Comparison of ENCODE assay signal across 25 cellular contexts in genomic region chr2:43035922-43036321, GRCh38.
DNase-seq lines count a peak whose midpoint lies in the region; ATAC-seq and TF ChIP-seq lines count a peak whose summit lies in the region.
"Had no signal": no experiment of that assay in that cellular context is flagged by ENCODE, and none has a peak within 500 bp of the region (broad histone marks: within the 10 kb centered on the region; RNA-seq: fewer than 3 reads in every experiment).

No MANE protein-coding gene starts in this region.

- no peaks in the 10 kb centered on the region for H4K20me1 ChIP-seq in SK-N-SH (ENCODE audit: insufficient read depth)

- POLR2A ChIA-PET in SK-N-SH (lab: Yijun Ruan, JAX) (no interaction called here), Caco-2 (lab: Charles Lee) (no interaction called here)

- no peak overlapping the region for H3K9ac ChIP-seq in SK-N-SH
- H3K9ac ChIP-seq in endodermal cell (ENCODE audit: extremely low read depth, low read length, poor library complexity, severe bottlenecking) = no peak overlapping the region
- H3K9ac ChIP-seq: GM23248, KMS-11 had no signal

- no peak overlapping the region for H3K4me3 Mint-ChIP-seq in endodermal cell
- H3K4me3 Mint-ChIP-seq in neural crest cell = no peak overlapping the region
- H3K4me3 Mint-ChIP-seq in Caco-2 (ENCODE audit: unreplicated experiment) = no peak overlapping the region
- H3K4me3 Mint-ChIP-seq: CD14-positive monocyte, H9 had no signal

- TF ChIP-seq CTCF in SK-N-SH (IDR thresholded peaks at IDR 0.05) (peak; percentile 24; the same call in 1 of the 2 replicates), endodermal cell (conservative IDR thresholded peaks at IDR 0.05) (peak; percentile 24), neural crest cell (conservative IDR thresholded peaks at IDR 0.05) (peak; percentile 44), Caco-2 (IDR thresholded peaks at IDR 0.05; ENCODE audit: insufficient read depth in 1 of 2, low read depth in 1 of 2, low read length in 1 of 2, severe bottlenecking in 1 of 2, unreplicated experiment in 1 of 2) (no peak), GM20000 (IDR thresholded peaks at IDR 0.05; ENCODE audit: extremely low read depth, missing control alignments) (no peak)

- H3K36me3 Mint-ChIP-seq in endodermal cell (ENCODE audit: low read depth) (no peaks in the 10 kb centered on the region), neural crest cell (ENCODE audit: low read depth) (no peaks in the 10 kb centered on the region), Caco-2 (ENCODE audit: insufficient read depth, unreplicated experiment) (peaks cover 7% of the 10 kb centered on the region)

- H3K4me1 ChIP-seq in SK-N-SH (ENCODE audit: control insufficient read depth in 1 of 2, insufficient read depth in 2 of 2, low read depth in 1 of 2, low read length in 1 of 2) (peaks cover 17 to 23% of the 10 kb centered on the region in 2 experiments; a peak in 3 of 4 replicates), endodermal cell (ENCODE audit: control insufficient read depth, insufficient read depth, low read length) (no peaks in the 10 kb centered on the region), Caco-2 (peaks cover 55% of the 10 kb centered on the region)

- H3K9me2 ChIP-seq in SK-N-SH = no peaks in the 10 kb centered on the region

- H3K27ac ChIP-seq in SK-N-SH (ENCODE audit: low read depth in 2 of 2, low read length in 1 of 2) = no peak overlapping the region
- H3K27ac ChIP-seq in endodermal cell (ENCODE audit: low read depth, low read length) = no peak overlapping the region
- H3K27ac ChIP-seq: 22Rv1, GM23248, HL-60, KMS-11 had no signal

- DNase-seq in SK-N-SH (no peak), endodermal cell (no peak), neural crest cell (ENCODE audit: low read depth, low spot score) (no peak), superior temporal gyrus (ENCODE audit: extremely low spot score) (no peak), Caco-2 (no peak), cortex of kidney (lab: John Stamatoyannopoulos, UW) (no peak), GM20000 (ENCODE audit: low spot score) (no peak)
- DNase-seq: DMS 273 treated with DMSO at 0.1 percent for 48 hours, DMS79 treated with DMSO at 0.1 percent for 48 hours, GM23248, H9, IMR-90, NCI-H1105, NCI-H146, NCI-H2029, NCI-H226, NCI-H510A treated with DMSO at 0.1 percent for 48 hours, NCI-H748 treated with DMSO at 0.1 percent for 48 hours, SIG-M5 had no signal

- CTCF ChIA-PET in SK-N-SH (lab: Yijun Ruan, JAX) (interaction anchor here (1.4 to 3.9 kb wide), 3 partner anchors 9 to 38 kb away, joined by 5 to 21 read pairs (median 7); no protein-coding TSS in a partner anchor), Caco-2 (lab: Charles Lee) (no interaction called here)

- BruUV-seq in Caco-2 (replicated peaks; lab: Mats Ljungman, UMichigan) = no TSS peak

- no peak for ATAC-seq in SK-N-SH treated with all-trans-retinoic acid at 6 μM for 48 hours
- ATAC-seq: GM12878 had no signal

- H3K27me3 ChIP-seq in SK-N-SH (ENCODE audit: insufficient read depth) (no peaks in the 10 kb centered on the region), endodermal cell (ENCODE audit: control insufficient read depth, insufficient read depth, low read length, poor library complexity, severe bottlenecking) (no peaks in the 10 kb centered on the region), Caco-2 (replicated peaks; ENCODE audit: control insufficient read depth, insufficient read depth, low read length) (no peaks in the 10 kb centered on the region)

- no peak overlapping the region for H3K27ac Mint-ChIP-seq in endodermal cell
- H3K27ac Mint-ChIP-seq in neural crest cell (ENCODE audit: unreplicated experiment) = no peak overlapping the region
- H3K27ac Mint-ChIP-seq in Caco-2 (ENCODE audit: unreplicated experiment) = no peak overlapping the region
- H3K27ac Mint-ChIP-seq: CD14-positive monocyte, H9 had no signal

- H3K9me3 Mint-ChIP-seq in endodermal cell (no peaks in the 10 kb centered on the region), neural crest cell (no peaks in the 10 kb centered on the region), Caco-2 (ENCODE audit: unreplicated experiment) (no peaks in the 10 kb centered on the region)
- H3K9me3 Mint-ChIP-seq: CD14-positive monocyte, H9 had no signal

- peaks cover 2% of the 10 kb centered on the region for H3K4me1 Mint-ChIP-seq in endodermal cell
- peaks cover 32% of the 10 kb centered on the region for H3K4me1 Mint-ChIP-seq in neural crest cell
- peaks cover 34% of the 10 kb centered on the region for H3K4me1 Mint-ChIP-seq in Caco-2 (ENCODE audit: low read depth, unreplicated experiment)

- H3F3A ChIP-seq in SK-N-SH (replicated peaks; ENCODE audit: insufficient read depth) = peaks cover 16% of the 10 kb centered on the region

- intact Hi-C loops in Caco-2 (cut with micrococcal nuclease; ENCODE audit: unreplicated experiment) = no loop called here

- TF ChIP-seq RAD21 in SK-N-SH (IDR thresholded peaks at IDR 0.05; ENCODE audit: low read length) = no peak

- no peaks in the 10 kb centered on the region for H3K9me3 ChIP-seq in SK-N-SH
- no peaks in the 10 kb centered on the region for H3K9me3 ChIP-seq in endodermal cell (ENCODE audit: control insufficient read depth, low read length)
- H3K9me3 ChIP-seq in Caco-2 = no peaks in the 10 kb centered on the region

- TF ChIP-seq EP300 in SK-N-SH (IDR thresholded peaks at IDR 0.05; ENCODE audit: borderline replicate concordance in 1 of 2, low read depth in 1 of 2, low read length in 1 of 2) = no peak

- H3K4me3 ChIP-seq in SK-N-SH (ENCODE audit: low read depth in 2 of 2, low read length in 1 of 2) (no peak overlapping the region), endodermal cell (ENCODE audit: low read length) (no peak overlapping the region), Caco-2 (ENCODE audit: low read depth, low read length) (no peak overlapping the region)
- H3K4me3 ChIP-seq: GM12878, GM23248 had no signal

- H3K36me3 ChIP-seq in SK-N-SH (replicated peaks in 1 of 2; ENCODE audit: control insufficient read depth in 1 of 2, insufficient read depth in 2 of 2, low read length in 1 of 2) = no peaks in the 10 kb centered on the region
- no peaks in the 10 kb centered on the region for H3K36me3 ChIP-seq in endodermal cell (ENCODE audit: control insufficient read depth, insufficient read depth, low read length)
- no peaks in the 10 kb centered on the region for H3K36me3 ChIP-seq in Caco-2 (ENCODE audit: control insufficient read depth, insufficient read depth, low read length)

- 94% methylated on average over 4 of the region's 4 CpGs for WGBS in SK-N-SH (ENCODE audit: low lambda C conversion rate)
- WGBS in endodermal cell (ENCODE audit: insufficient coverage in 1 of 2, insufficient read length in 1 of 2), 2 experiments = 100% methylated on average over 2 of the region's 4 CpGs; no CpG with 5 or more reads in 1 of the 2 experiments

- no peaks in the 10 kb centered on the region for H3K79me2 ChIP-seq in SK-N-SH (ENCODE audit: insufficient read depth)

- H3K4me2 ChIP-seq in SK-N-SH = no peak overlapping the region
- H3K4me2 ChIP-seq: KMS-11 had no signal

- no peak overlapping the region for H2AFZ ChIP-seq in SK-N-SH (ENCODE audit: low read depth)
- H2AFZ ChIP-seq: GM23248 had no signal

- no peaks in the 10 kb centered on the region for H3K27me3 Mint-ChIP-seq in endodermal cell (ENCODE audit: insufficient read depth)
- H3K27me3 Mint-ChIP-seq in neural crest cell (ENCODE audit: low read depth) = no peaks in the 10 kb centered on the region
- H3K27me3 Mint-ChIP-seq in Caco-2 (ENCODE audit: insufficient read depth, unreplicated experiment) = no peaks in the 10 kb centered on the region

TF ChIP-seq in SK-N-SH, 30 proteins besides CTCF, POLR2A, EP300 and RAD21 (continues in another document):
- TF ChIP-seq GATA2 (CRISPR knock-in tag; IDR thresholded peaks at IDR 0.05) (no peak), EZH2phosphoT487 (IDR thresholded peaks at IDR 0.05; ENCODE audit: borderline replicate concordance, low read depth) (no peak), FOXM1 (IDR thresholded peaks at IDR 0.05; ENCODE audit: low read depth) (no peak), JUND (IDR thresholded peaks at IDR 0.05) (no peak), POLR2AphosphoS5 (IDR thresholded peaks at IDR 0.05; ENCODE audit: low read depth, low read length) (no peak), GABPA (IDR thresholded peaks at IDR 0.05; ENCODE audit: low read depth) (no peak)
- TF ChIP-seq, protein P1, sequence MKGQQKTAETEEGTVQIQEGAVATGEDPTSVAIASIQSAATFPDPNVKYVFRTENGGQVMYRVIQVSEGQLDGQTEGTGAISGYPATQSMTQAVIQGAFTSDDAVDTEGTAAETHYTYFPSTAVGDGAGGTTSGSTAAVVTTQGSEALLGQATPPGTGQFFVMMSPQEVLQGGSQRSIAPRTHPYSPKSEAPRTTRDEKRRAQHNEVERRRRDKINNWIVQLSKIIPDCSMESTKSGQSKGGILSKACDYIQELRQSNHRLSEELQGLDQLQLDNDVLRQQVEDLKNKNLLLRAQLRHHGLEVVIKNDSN (IDR thresholded peaks at IDR 0.05; ENCODE audit: borderline replicate concordance, low read depth) = no peak

TF ChIP-seq in SK-N-SH treated with all-trans-retinoic acid at 6 μM for 48 hours, 23 proteins besides CTCF, POLR2A, EP300 and RAD21:
- TF ChIP-seq TCF4 (CRISPR knock-in tag; IDR thresholded peaks at IDR 0.05; ENCODE audit: borderline replicate concordance) = no peak
- TF ChIP-seq RARB (CRISPR knock-in tag; IDR thresholded peaks at IDR 0.05) = no peak
- TF ChIP-seq, protein P2, sequence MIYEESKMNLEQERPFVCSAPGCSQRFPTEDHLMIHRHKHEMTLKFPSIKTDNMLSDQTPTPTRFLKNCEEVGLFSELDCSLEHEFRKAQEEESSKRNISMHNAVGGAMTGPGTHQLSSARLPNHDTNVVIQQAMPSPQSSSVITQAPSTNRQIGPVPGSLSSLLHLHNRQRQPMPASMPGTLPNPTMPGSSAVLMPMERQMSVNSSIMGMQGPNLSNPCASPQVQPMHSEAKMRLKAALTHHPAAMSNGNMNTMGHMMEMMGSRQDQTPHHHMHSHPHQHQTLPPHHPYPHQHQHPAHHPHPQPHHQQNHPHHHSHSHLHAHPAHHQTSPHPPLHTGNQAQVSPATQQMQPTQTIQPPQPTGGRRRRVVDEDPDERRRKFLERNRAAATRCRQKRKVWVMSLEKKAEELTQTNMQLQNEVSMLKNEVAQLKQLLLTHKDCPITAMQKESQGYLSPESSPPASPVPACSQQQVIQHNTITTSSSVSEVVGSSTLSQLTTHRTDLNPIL (CRISPR knock-in tag; IDR thresholded peaks at IDR 0.05; ENCODE audit: low read depth) = no peak
- no peak for TF ChIP-seq ZNF70 (CRISPR knock-in tag; IDR thresholded peaks at IDR 0.05)

Comparison
In these comparisons a context has a peak if more than half of its experiments do, and no peak if none do; other contexts are left out.
1. CTCF ChIP-seq: peak in SK-N-SH (single experiment), endodermal cell (single experiment) and neural crest cell (single experiment); none in Caco-2 (0 of 2) and GM20000 (single experiment).